ENCODE assay signal across 8 cellular contexts in the genomic region with DNA sequence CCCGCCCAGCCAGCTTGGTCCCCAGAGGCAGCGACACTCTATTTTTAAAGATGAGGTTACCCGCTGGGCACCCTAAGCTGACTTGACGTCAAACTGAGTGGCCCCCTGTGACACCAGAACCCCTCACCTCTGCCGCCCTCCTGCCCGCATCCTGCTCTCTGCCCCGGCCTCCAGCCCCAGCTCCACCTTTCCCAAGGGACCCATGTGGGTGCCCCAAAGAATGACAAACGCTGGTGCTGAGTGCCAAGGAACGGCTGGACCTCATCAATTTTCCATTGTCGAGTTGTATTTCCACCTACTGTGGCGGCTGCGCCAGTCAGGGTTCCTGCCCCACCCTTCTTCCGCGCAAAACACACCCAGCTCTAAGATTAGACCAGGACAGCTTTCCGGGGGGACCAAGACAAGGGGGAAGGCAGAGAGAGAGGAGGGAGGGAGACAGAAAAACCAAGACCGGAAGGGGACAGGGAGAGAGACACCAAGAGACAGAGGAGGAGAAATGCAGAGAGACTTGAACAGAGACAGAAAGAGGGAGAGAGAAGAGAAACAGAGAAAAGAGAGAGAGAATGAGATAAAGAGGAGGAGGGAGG. TPM values are rescaled to one million over a fixed set of nuclear protein-coding genes. Genes with fewer than 3 reads are reported as not detected.
DNase-seq lines count a peak whose midpoint lies in the region; ATAC-seq and TF ChIP-seq lines count a peak whose summit lies in the region.

No MANE protein-coding gene starts in this region.

- no peaks in the 10 kb centered on the region for H3K36me3 ChIP-seq in right atrium auricular region

- DNase-seq in activated CD8-positive, alpha-beta memory T cell treated with anti-CD3 and anti-CD28 coated beads, Interleukin-2, amount 10 ng/mL, durations not matched to agents 7 days and 5 days, result peak; percentile 46
- DNase-seq in activated CD8-positive, alpha-beta memory T cell treated with anti-CD3 and anti-CD28 coated beads, Interleukin-2, amount 50 U/mL, for 48 hours, result no peak
- DNase-seq in activated CD4-positive, alpha-beta memory T cell treated with anti-CD3 and anti-CD28 coated beads, Interleukin-2, amount 10 ng/mL, durations not matched to agents 7 days and 5 days, result peak; percentile 45
- no peak for DNase-seq in right atrium auricular region (ENCODE audit: low spot score)
- DNase-seq in stimulated activated naive CD8-positive, alpha-beta T cell treated with anti-CD3 and anti-CD28 coated beads, Interleukin-15, amount 100 ng/mL, for 72 hours, result no peak
- DNase-seq in posterior cingulate gyrus, result no peak
- DNase-seq in DMS53 (lab: John Stamatoyannopoulos, UW), result no peak

- no peak for ATAC-seq in activated CD8-positive, alpha-beta memory T cell treated with anti-CD3 and anti-CD28 coated beads, Interleukin-2, amount 10 ng/mL, durations not matched to agents 7 days and 5 days
- ATAC-seq in stimulated activated naive CD8-positive, alpha-beta T cell treated with anti-CD3 and anti-CD28 coated beads, Interleukin-15, amount 100 ng/mL, for 72 hours, result no peak
- ATAC-seq in GM21825 (IDR thresholded peaks at IDR 0.05; ENCODE audit: unreplicated experiment), result no peak

- H3K4me1 Mint-ChIP-seq in activated CD8-positive, alpha-beta memory T cell treated with anti-CD3 and anti-CD28 coated beads, Interleukin-2, amount 10 ng/mL, durations not matched to agents 7 days and 5 days, result peaks cover 41% of the 10 kb centered on the region
- H3K4me1 Mint-ChIP-seq in activated CD4-positive, alpha-beta memory T cell treated with anti-CD3 and anti-CD28 coated beads, Interleukin-2, amount 10 ng/mL, durations not matched to agents 7 days and 5 days, result peaks cover 43% of the 10 kb centered on the region
- peaks cover 41% of the 10 kb centered on the region for H3K4me1 Mint-ChIP-seq in stimulated activated naive CD8-positive, alpha-beta T cell treated with anti-CD3 and anti-CD28 coated beads, Interleukin-15, amount 100 ng/mL, for 72 hours

- H3K4me1 ChIP-seq in right atrium auricular region, result no peaks in the 10 kb centered on the region

- TF ChIP-seq CTCF in right atrium auricular region (IDR thresholded peaks at IDR 0.05), result no peak

- peak overlapping the region; percentile 49 to 66 for H3K4me3 ChIP-seq in right atrium auricular region

- peak overlapping the region; percentile 95 for H3K27ac Mint-ChIP-seq in activated CD8-positive, alpha-beta memory T cell treated with anti-CD3 and anti-CD28 coated beads, Interleukin-2, amount 10 ng/mL, durations not matched to agents 7 days and 5 days
- peak overlapping the region; percentile 91 for H3K27ac Mint-ChIP-seq in activated CD4-positive, alpha-beta memory T cell treated with anti-CD3 and anti-CD28 coated beads, Interleukin-2, amount 10 ng/mL, durations not matched to agents 7 days and 5 days
- H3K27ac Mint-ChIP-seq in stimulated activated naive CD8-positive, alpha-beta T cell treated with anti-CD3 and anti-CD28 coated beads, Interleukin-15, amount 100 ng/mL, for 72 hours, result peak overlapping the region; percentile 10 to 91

- H3K27ac ChIP-seq in right atrium auricular region, result peak overlapping the region; percentile 69 to 73

- no peaks in the 10 kb centered on the region for H3K9me3 ChIP-seq in right atrium auricular region

- no peaks in the 10 kb centered on the region for H3K9me3 Mint-ChIP-seq in activated CD8-positive, alpha-beta memory T cell treated with anti-CD3 and anti-CD28 coated beads, Interleukin-2, amount 10 ng/mL, durations not matched to agents 7 days and 5 days (ENCODE audit: low read depth)
- H3K9me3 Mint-ChIP-seq in activated CD4-positive, alpha-beta memory T cell treated with anti-CD3 and anti-CD28 coated beads, Interleukin-2, amount 10 ng/mL, durations not matched to agents 7 days and 5 days, result no peaks in the 10 kb centered on the region
- no peaks in the 10 kb centered on the region for H3K9me3 Mint-ChIP-seq in stimulated activated naive CD8-positive, alpha-beta T cell treated with anti-CD3 and anti-CD28 coated beads, Interleukin-15, amount 100 ng/mL, for 72 hours

- CTCF ChIA-PET in activated CD8-positive, alpha-beta memory T cell treated with anti-CD3 and anti-CD28 coated beads, Interleukin-2, amount 10 ng/mL, durations not matched to agents 7 days and 5 days (lab: Charles Lee), result interaction anchor here (0.9 to 1.6 kb wide), 3 partner anchors 12 to 100 kb away, joined by 3 to 6 read pairs (median 4); no protein-coding TSS in a partner anchor
- CTCF ChIA-PET in activated CD4-positive, alpha-beta memory T cell treated with anti-CD3 and anti-CD28 coated beads, Interleukin-2, amount 10 ng/mL, durations not matched to agents 7 days and 5 days (lab: Charles Lee), result no interaction called here

- intact Hi-C loops in posterior cingulate gyrus (cut with DNase I), result no loop called here

- H3K36me3 Mint-ChIP-seq in activated CD8-positive, alpha-beta memory T cell treated with anti-CD3 and anti-CD28 coated beads, Interleukin-2, amount 10 ng/mL, durations not matched to agents 7 days and 5 days, result peaks cover 17% of the 10 kb centered on the region
- peaks cover 44% of the 10 kb centered on the region for H3K36me3 Mint-ChIP-seq in activated CD4-positive, alpha-beta memory T cell treated with anti-CD3 and anti-CD28 coated beads, Interleukin-2, amount 10 ng/mL, durations not matched to agents 7 days and 5 days (ENCODE audit: low read depth)

- no peaks in the 10 kb centered on the region for H3K27me3 Mint-ChIP-seq in activated CD8-positive, alpha-beta memory T cell treated with anti-CD3 and anti-CD28 coated beads, Interleukin-2, amount 10 ng/mL, durations not matched to agents 7 days and 5 days
- no peaks in the 10 kb centered on the region for H3K27me3 Mint-ChIP-seq in activated CD4-positive, alpha-beta memory T cell treated with anti-CD3 and anti-CD28 coated beads, Interleukin-2, amount 10 ng/mL, durations not matched to agents 7 days and 5 days
- H3K27me3 Mint-ChIP-seq in stimulated activated naive CD8-positive, alpha-beta T cell treated with anti-CD3 and anti-CD28 coated beads, Interleukin-15, amount 100 ng/mL, for 72 hours, result no peaks in the 10 kb centered on the region

- POLR2A ChIA-PET in activated CD4-positive, alpha-beta memory T cell treated with anti-CD3 and anti-CD28 coated beads, Interleukin-2, amount 10 ng/mL, durations not matched to agents 7 days and 5 days (lab: Charles Lee), result interaction anchor here (0.9 to 2.1 kb wide), 9 partner anchors 10 to 104 kb away, joined by 3 to 15 read pairs (median 4); no protein-coding TSS in a partner anchor

- no peaks in the 10 kb centered on the region for H3K27me3 ChIP-seq in right atrium auricular region

- H3K4me3 Mint-ChIP-seq in activated CD8-positive, alpha-beta memory T cell treated with anti-CD3 and anti-CD28 coated beads, Interleukin-2, amount 10 ng/mL, durations not matched to agents 7 days and 5 days, result peak overlapping the region; percentile 95
- H3K4me3 Mint-ChIP-seq in activated CD4-positive, alpha-beta memory T cell treated with anti-CD3 and anti-CD28 coated beads, Interleukin-2, amount 10 ng/mL, durations not matched to agents 7 days and 5 days, result peak overlapping the region; percentile 99
- peak overlapping the region; percentile 82 to 93 for H3K4me3 Mint-ChIP-seq in stimulated activated naive CD8-positive, alpha-beta T cell treated with anti-CD3 and anti-CD28 coated beads, Interleukin-15, amount 100 ng/mL, for 72 hours

RNA-seq across cellular contexts. Expression of gene PRKX, which starts 2.0 kb away (rescaled TPM):
- total RNA-seq in activated CD8-positive, alpha-beta memory T cell treated with anti-CD3 and anti-CD28 coated beads, Interleukin-2, amount 10 ng/mL, durations not matched to agents 7 days and 5 days, result 10 to 100 TPM; 76.6 to 83.6 TPM
- total RNA-seq in activated CD4-positive, alpha-beta memory T cell treated with anti-CD3 and anti-CD28 coated beads, Interleukin-2, amount 10 ng/mL, durations not matched to agents 7 days and 5 days, result 100 to 1,000 TPM; 141 to 145 TPM
- 1 to 10 TPM; 2.6 to 7.4 TPM for total RNA-seq in right atrium auricular region

Comparison
In these comparisons a context has a peak if more than half of its experiments do, and no peak if none do; other contexts are left out.
1. DNase-seq: peak in activated CD8-positive, alpha-beta memory T cell treated with anti-CD3 and anti-CD28 coated beads, Interleukin-2, amount 10 ng/mL, durations not matched to agents 7 days and 5 days (single experiment) and activated CD4-positive, alpha-beta memory T cell treated with anti-CD3 and anti-CD28 coated beads, Interleukin-2, amount 10 ng/mL, durations not matched to agents 7 days and 5 days (single experiment); none in activated CD8-positive, alpha-beta memory T cell treated with anti-CD3 and anti-CD28 coated beads, Interleukin-2, amount 50 U/mL, for 48 hours (single experiment), right atrium auricular region (single experiment), stimulated activated naive CD8-positive, alpha-beta T cell treated with anti-CD3 and anti-CD28 coated beads, Interleukin-15, amount 100 ng/mL, for 72 hours (0 of 2), posterior cingulate gyrus (0 of 10) and DMS53 (single experiment).
2. RNA of gene PRKX, which starts 2.0 kb away (total RNA-seq): 141 to 145 TPM in activated CD4-positive, alpha-beta memory T cell treated with anti-CD3 and anti-CD28 coated beads, Interleukin-2, amount 10 ng/mL, durations not matched to agents 7 days and 5 days and 76.6 to 83.6 TPM in activated CD8-positive, alpha-beta memory T cell treated with anti-CD3 and anti-CD28 coated beads, Interleukin-2, amount 10 ng/mL, durations not matched to agents 7 days and 5 days; 2.6 to 7.4 TPM in right atrium auricular region; every median in the first group is over 4 times any median in the second.
3. Peak in every context shown above with its lines, with median percentiles within 50 percentile points of each other: H3K27ac Mint-ChIP-seq and H3K4me3 Mint-ChIP-seq.